ENCODE assay signal across 22 cellular contexts in the genomic region with DNA sequence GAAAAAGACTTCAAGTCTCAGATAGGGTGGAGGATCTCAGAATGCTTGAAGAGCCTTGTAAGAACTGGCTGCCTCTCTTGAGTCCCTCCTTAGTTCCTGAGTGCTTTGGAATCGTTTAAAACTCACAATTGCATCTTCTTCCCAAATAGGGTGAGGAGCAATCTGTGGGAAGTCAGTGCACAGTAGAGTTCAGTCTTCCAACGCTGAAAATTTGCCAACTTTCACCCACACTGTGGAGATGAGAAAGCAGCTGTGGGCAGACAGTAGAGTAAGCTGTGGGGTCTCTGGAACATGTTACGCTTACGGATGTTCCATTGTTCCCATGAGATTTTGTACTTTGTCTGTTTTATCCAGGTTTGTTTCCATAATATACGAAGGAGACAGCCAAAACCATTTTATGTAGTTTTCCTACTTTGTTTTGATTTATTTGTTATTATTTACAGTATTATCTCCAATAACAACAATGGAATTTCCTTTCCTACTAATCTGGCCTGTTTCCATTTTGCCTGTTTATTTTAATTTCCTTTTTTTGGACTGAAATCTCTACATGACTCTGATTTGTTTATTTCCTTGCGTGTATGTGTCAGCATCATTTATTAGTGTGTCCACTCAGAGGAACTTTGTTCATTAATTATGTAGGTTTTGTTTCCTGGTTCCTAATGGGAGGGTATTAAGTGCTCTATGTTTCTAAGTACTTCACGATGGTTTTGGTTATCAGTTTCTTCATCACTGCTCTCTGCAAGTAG.
A peak's percentile ranks its signal among the peaks of the same experiment; 100 is the strongest.
DNase-seq lines count a peak whose midpoint lies in the region; ATAC-seq and TF ChIP-seq lines count a peak whose summit lies in the region.
"Had no signal": no experiment of that assay in that cellular context is flagged by ENCODE, and none has a peak within 500 bp of the region (broad histone marks: within the 10 kb centered on the region; RNA-seq: fewer than 3 reads in every experiment).

No MANE protein-coding gene starts in this region.

- H3K4me1 Mint-ChIP-seq in activated CD4-positive, alpha-beta T cell treated with anti-CD3 and anti-CD28 coated beads for 36 hours: no peaks in the 10 kb centered on the region

- intact Hi-C loops in left ventricle myocardium inferior (cut with micrococcal nuclease) (no loop called here), Right ventricle myocardium superior (cut with DNase I) (no loop called here)
- intact Hi-C loops in activated CD4-positive, alpha-beta T cell treated with anti-CD3 and anti-CD28 coated beads for 36 hours (cut with DNase I, micrococcal nuclease): no loop called here

- peak overlapping the region; percentile 49 for H4K8ac ChIP-seq in mesenchymal stem cell (ENCODE audit: low read length)

- H3K9ac ChIP-seq in mesenchymal stem cell (ENCODE audit: low read length): peak overlapping the region; percentile 18

- no peak overlapping the region for H3K4me2 ChIP-seq in mesenchymal stem cell (ENCODE audit: low read length, poor library complexity, severe bottlenecking)

- H3K4me3 Mint-ChIP-seq in activated CD4-positive, alpha-beta T cell treated with anti-CD3 and anti-CD28 coated beads for 36 hours: no peak overlapping the region
- H3K4me3 Mint-ChIP-seq: CD4-positive, alpha-beta memory T cell; endodermal cell; T-helper 2 cell treated with Interferon-gamma antibody and Interleukin-4, amounts not matched to agents 5 μg/mL and 100 μg/mL, for 36 hours had no signal

- H2AK5ac ChIP-seq in mesenchymal stem cell (ENCODE audit: low read length, severe bottlenecking): no peak overlapping the region

- POLR2A ChIA-PET in activated CD4-positive, alpha-beta T cell treated with anti-CD3 and anti-CD28 coated beads for 36 hours (lab: Charles Lee): interaction anchor here (0.6 kb wide), 1 partner anchor 399 kb away, joined by 3 read pairs; no protein-coding TSS in a partner anchor

- peak overlapping the region; percentile 17 for H2BK15ac ChIP-seq in mesenchymal stem cell (ENCODE audit: low read depth, poor library complexity, severe bottlenecking)

- H3K27ac ChIP-seq in left ventricle myocardium inferior (replicated peaks): peak overlapping the region; percentile 20
- no peak overlapping the region for H3K27ac ChIP-seq in mesenchymal stem cell (ENCODE audit: low read length, poor library complexity, severe bottlenecking)
- H3K27ac ChIP-seq: esophagus squamous epithelium, testis had no signal

- H3K23ac ChIP-seq in mesenchymal stem cell (ENCODE audit: low read length in 2 of 2): no peak overlapping the region

- CTCF ChIA-PET in activated CD4-positive, alpha-beta T cell treated with anti-CD3 and anti-CD28 coated beads for 36 hours (lab: Charles Lee): no interaction called here

- TF ChIP-seq CTCF in left ventricle myocardium inferior (IDR thresholded peaks at IDR 0.05; ENCODE audit: borderline replicate concordance) (no peak), omental fat pad (IDR thresholded peaks at IDR 0.05) (no peak)

- ATAC-seq in Right ventricle myocardium superior (ENCODE audit: poor library complexity) (no peak), HG03457 (IDR thresholded peaks at IDR 0.05; ENCODE audit: unreplicated experiment) (no peak), omental fat pad (ENCODE audit: low FRiP score) (no peak)
- ATAC-seq in activated CD4-positive, alpha-beta T cell treated with anti-CD3 and anti-CD28 coated beads for 36 hours: no peak
- ATAC-seq: stimulated activated naive CD8-positive, alpha-beta T cell treated with anti-CD3 and anti-CD28 coated beads, Interleukin-15, Interleukin-2, amounts not matched to agents 100 U/mL and 50 U/mL, for 24 hours had no signal

- H3K27ac Mint-ChIP-seq in activated CD4-positive, alpha-beta T cell treated with anti-CD3 and anti-CD28 coated beads for 36 hours: no peak overlapping the region
- H3K27ac Mint-ChIP-seq: CD4-positive, alpha-beta memory T cell; endodermal cell; progenitor cell of endocrine pancreas; T-helper 2 cell treated with Interferon-gamma antibody and Interleukin-4, amounts not matched to agents 5 μg/mL and 100 μg/mL, for 36 hours had no signal

- H3K4me1 ChIP-seq in left ventricle myocardium inferior (peaks cover 44% of the 10 kb centered on the region), mesenchymal stem cell (ENCODE audit: control insufficient read depth, insufficient read depth, low read depth, low read length) (peaks cover under 1% of the 10 kb centered on the region)
- H3K4me1 ChIP-seq: esophagus squamous epithelium had no signal

- DNase-seq in left ventricle myocardium inferior (no peak), Right ventricle myocardium superior (no peak), fibroblast of gingiva (ENCODE audit: low read depth) (peak; percentile 32), mesenchymal stem cell (peak; percentile 79), NCI-H2171 (lab: John Stamatoyannopoulos, UW) (no peak), omental fat pad (ENCODE audit: low spot score) (no peak)
- no peak for DNase-seq in activated CD4-positive, alpha-beta T cell treated with anti-CD3 and anti-CD28 coated beads for 36 hours
- DNase-seq: activated CD4-positive, alpha-beta T cell treated with anti-CD3 and anti-CD28 coated beads for 4 hours; activated effector memory CD4-positive, alpha-beta T cell treated with anti-CD3 and anti-CD28 coated beads, Interleukin-2, amount 50 U/mL, for 16 hours; activated T-cell treated with anti-CD3 and anti-CD28 coated beads, Interleukin-2, amount 50 U/mL, for 1 hour; CD4-positive, alpha-beta memory T cell; cortex of kidney; endodermal cell; esophagus squamous epithelium; mammary epithelial cell; NCI-H1436; NCI-H510A; stimulated activated naive CD8-positive, alpha-beta T cell treated with anti-CD3 and anti-CD28 coated beads, Interleukin-15, Interleukin-2, amounts not matched to agents 100 U/mL and 50 U/mL, for 24 hours; testis had no signal

- WGBS in mesenchymal stem cell: 21% methylated on average over 6 of the region's 7 CpGs

- H2BK12ac ChIP-seq in mesenchymal stem cell (ENCODE audit: low read length in 2 of 2): peak overlapping the region in 1 of 2 experiments; percentile 43

- no peak overlapping the region for H3K14ac ChIP-seq in mesenchymal stem cell (ENCODE audit: low read length in 2 of 2)

- H3K36me3 ChIP-seq in left ventricle myocardium inferior (peaks cover 11% of the 10 kb centered on the region), mesenchymal stem cell (ENCODE audit: control insufficient read depth in 1 of 2, insufficient read depth in 2 of 2, low read depth in 1 of 2, low read length in 2 of 2) (peaks cover 0 to 6% of the 10 kb centered on the region in 2 experiments)
- H3K36me3 ChIP-seq: esophagus squamous epithelium had no signal

- H3K9me3 ChIP-seq in left ventricle myocardium inferior (replicated peaks) (peaks cover 8% of the 10 kb centered on the region), mesenchymal stem cell (ENCODE audit: control insufficient read depth, low read length) (peaks cover 4% of the 10 kb centered on the region)
- H3K9me3 ChIP-seq: esophagus squamous epithelium, testis had no signal

- no peak overlapping the region for H3K4me3 ChIP-seq in left ventricle myocardium inferior
- H3K4me3 ChIP-seq in mesenchymal stem cell (ENCODE audit: insufficient read depth in 1 of 2, low read depth in 1 of 2, low read length in 2 of 2): no peak overlapping the region
- H3K4me3 ChIP-seq: testis had no signal

- no peak overlapping the region for H2BK120ac ChIP-seq in mesenchymal stem cell (ENCODE audit: low read depth, low read length)

- H3K9me3 Mint-ChIP-seq in activated CD4-positive, alpha-beta T cell treated with anti-CD3 and anti-CD28 coated beads for 36 hours (ENCODE audit: low read depth): no peaks in the 10 kb centered on the region
- H3K9me3 Mint-ChIP-seq: T-helper 2 cell treated with Interferon-gamma antibody and Interleukin-4, amounts not matched to agents 5 μg/mL and 100 μg/mL, for 36 hours had no signal

- H3K27me3 Mint-ChIP-seq in activated CD4-positive, alpha-beta T cell treated with anti-CD3 and anti-CD28 coated beads for 36 hours: no peaks in the 10 kb centered on the region
- H3K27me3 Mint-ChIP-seq: CD4-positive, alpha-beta memory T cell; progenitor cell of endocrine pancreas had no signal

- H3K36me3 Mint-ChIP-seq in activated CD4-positive, alpha-beta T cell treated with anti-CD3 and anti-CD28 coated beads for 36 hours (ENCODE audit: low read depth): peaks cover 3% of the 10 kb centered on the region

- no peak overlapping the region for H4K91ac ChIP-seq in mesenchymal stem cell (ENCODE audit: low read length)

- no peak overlapping the region for H2AFZ ChIP-seq in mesenchymal stem cell (ENCODE audit: low read depth, low read length)

- no peak overlapping the region for H3K4ac ChIP-seq in mesenchymal stem cell (ENCODE audit: low read depth in 1 of 2, low read length in 2 of 2)

- peak overlapping the region; percentile 9 to 54 for H3K18ac ChIP-seq in mesenchymal stem cell (ENCODE audit: low read depth in 1 of 2, low read length in 2 of 2)

- H3K79me1 ChIP-seq in mesenchymal stem cell (replicated peaks; ENCODE audit: low read length, poor library complexity, severe bottlenecking): no peaks in the 10 kb centered on the region

- no peaks in the 10 kb centered on the region for H3K27me3 ChIP-seq in left ventricle myocardium inferior (ENCODE audit: low read depth)
- no peaks in the 10 kb centered on the region for H3K27me3 ChIP-seq in mesenchymal stem cell (ENCODE audit: control insufficient read depth in 1 of 2, insufficient read depth in 1 of 2, low read length in 2 of 2)
- H3K27me3 ChIP-seq: esophagus squamous epithelium, testis had no signal

- H2BK5ac ChIP-seq in mesenchymal stem cell (ENCODE audit: low read depth, low read length, poor library complexity, severe bottlenecking): no peak overlapping the region

Comparison
In these comparisons a context has a peak if more than half of its experiments do, and no peak if none do; other contexts are left out.
1. DNase-seq: peak in fibroblast of gingiva (single experiment) and mesenchymal stem cell (single experiment); none in left ventricle myocardium inferior (single experiment), Right ventricle myocardium superior (single experiment), NCI-H2171 (single experiment), activated CD4-positive, alpha-beta T cell treated with anti-CD3 and anti-CD28 coated beads for 36 hours (single experiment) and omental fat pad (single experiment).